In genomic region chr7:17123020-17123419, GRCh38 we compare ENCODE assay signal across 12 cellular contexts.
DNase-seq lines count a peak whose midpoint lies in the region; ATAC-seq, FAIRE-seq and TF ChIP-seq lines count a peak whose summit lies in the region.
"Had no signal": no experiment of that assay in that cellular context is flagged by ENCODE, and none has a peak within 500 bp of the region (broad histone marks: within the 10 kb centered on the region; RNA-seq: fewer than 3 reads in every experiment).

No MANE protein-coding gene starts in this region.

- peaks cover 14% of the 10 kb centered on the region for H3K4me1 Mint-ChIP-seq in MCF 10A (ENCODE audit: insufficient read depth, unreplicated experiment)

- H3K27me3 ChIP-seq in breast epithelium (no peaks in the 10 kb centered on the region), bronchial epithelial cell (ENCODE audit: control insufficient read depth, insufficient read depth, low read length) (no peaks in the 10 kb centered on the region), upper lobe of right lung (no peaks in the 10 kb centered on the region)
- H3K27me3 ChIP-seq: tibial artery had no signal

- peak overlapping the region; percentile 6 for H3K4me3 Mint-ChIP-seq in MCF 10A (ENCODE audit: unreplicated experiment)

- H3K9me3 ChIP-seq in breast epithelium (no peaks in the 10 kb centered on the region), upper lobe of right lung (no peaks in the 10 kb centered on the region)
- H3K9me3 ChIP-seq: A549, tibial artery had no signal

- no peaks in the 10 kb centered on the region for H3K27me3 Mint-ChIP-seq in MCF 10A (ENCODE audit: insufficient read depth, unreplicated experiment)

- FAIRE-seq in bronchial epithelial cell (lab: Jason Lieb, UNC), result no peak
- FAIRE-seq: A549 had no signal

- peaks cover 6% of the 10 kb centered on the region for H3K36me3 Mint-ChIP-seq in MCF 10A (ENCODE audit: insufficient read depth, unreplicated experiment)

- no peaks in the 10 kb centered on the region for H3K9me3 Mint-ChIP-seq in MCF 10A (ENCODE audit: unreplicated experiment)

- intact Hi-C loops in MCF 10A (cut with micrococcal nuclease) (no loop called here), breast epithelium (cut with DNase I; ENCODE audit: low total_unique reads) (no loop called here), upper lobe of right lung (cut with DNase I) (no loop called here)

- POLR2A ChIA-PET in MCF 10A (lab: Yijun Ruan, JAX), result interaction anchor here (0.6 to 1.1 kb wide), 3 partner anchors 15 to 175 kb away, joined by 3 to 5 read pairs (median 3); partner anchors contain the start of gene AHR

- BruUV-seq in MCF 10A (replicated peaks; lab: Mats Ljungman, UMichigan), result no TSS peak

- TF ChIP-seq CTCF in MCF 10A (IDR thresholded peaks at IDR 0.05; ENCODE audit: unreplicated experiment) (no peak), breast epithelium (IDR thresholded peaks at IDR 0.05) (no peak), bronchial epithelial cell (IDR thresholded peaks at IDR 0.05; ENCODE audit: insufficient read depth, low read length, severe bottlenecking) (no peak), upper lobe of right lung (IDR thresholded peaks at IDR 0.05) (no peak)

- ATAC-seq in HG03575 (IDR thresholded peaks at IDR 0.05; ENCODE audit: extremely low read depth, insufficient number of reproducible peaks, low FRiP score, unreplicated experiment) (peak; percentile 35), upper lobe of right lung (peak; percentile 73)
- ATAC-seq: A549, SK-N-SH treated with all-trans-retinoic acid at 6 μM for 48 hours had no signal

- H3K4me3 ChIP-seq in breast epithelium, result no peak overlapping the region
- H3K4me3 ChIP-seq in bronchial epithelial cell (ENCODE audit: low read depth, low read length), result no peak overlapping the region
- no peak overlapping the region for H3K4me3 ChIP-seq in upper lobe of right lung
- H3K4me3 ChIP-seq: A549, tibial artery had no signal

- H3K27ac Mint-ChIP-seq in MCF 10A (ENCODE audit: low read depth, unreplicated experiment), result peak overlapping the region; percentile 85

- DNase-seq in MCF 10A (ENCODE audit: unreplicated experiment) (peak; percentile 88), breast epithelium (ENCODE audit: low spot score in 2 of 2) (no peak), bronchial epithelial cell (ENCODE audit: low read depth) (peak; percentile 76), upper lobe of right lung (no peak), hippocampal formation (lab: John Stamatoyannopoulos, UW) (no peak), LoVo (ENCODE audit: low spot score) (no peak), hypothalamus (lab: John Stamatoyannopoulos, UW) (no peak)
- DNase-seq: tibial artery had no signal

- H3K36me3 ChIP-seq in breast epithelium (no peaks in the 10 kb centered on the region), bronchial epithelial cell (ENCODE audit: control insufficient read depth, insufficient read depth, low read length) (no peaks in the 10 kb centered on the region), upper lobe of right lung (no peaks in the 10 kb centered on the region)
- H3K36me3 ChIP-seq: tibial artery had no signal

- H3K27ac ChIP-seq in breast epithelium (no peak overlapping the region), upper lobe of right lung (no peak overlapping the region)
- H3K27ac ChIP-seq: A549, parathyroid adenoma, tibial artery had no signal

- no peaks in the 10 kb centered on the region for H3K4me1 ChIP-seq in breast epithelium
- no peaks in the 10 kb centered on the region for H3K4me1 ChIP-seq in upper lobe of right lung
- H3K4me1 ChIP-seq: parathyroid adenoma, tibial artery had no signal

- TF ChIP-seq POLR2A in breast epithelium (IDR thresholded peaks at IDR 0.05), result no peak

- CTCF ChIA-PET in MCF 10A (lab: Yijun Ruan, JAX), result no interaction called here

Comparison
In these comparisons a context has a peak if more than half of its experiments do, and no peak if none do; other contexts are left out.
1. DNase-seq: peak in MCF 10A (single experiment) and bronchial epithelial cell (single experiment); none in breast epithelium (0 of 2), upper lobe of right lung (single experiment), hippocampal formation (0 of 2), LoVo (single experiment) and hypothalamus (0 of 51).